Comparison of ENCODE assay signal across 19 cellular contexts in genomic region chr4:5120067-5120466, GRCh38.
DNase-seq lines count a peak whose midpoint lies in the region; ATAC-seq, FAIRE-seq and TF ChIP-seq lines count a peak whose summit lies in the region.
"Had no signal": no experiment of that assay in that cellular context is flagged by ENCODE, and none has a peak within 500 bp of the region (broad histone marks: within the 10 kb centered on the region; RNA-seq: fewer than 3 reads in every experiment).

No MANE protein-coding gene starts in this region.

- H2AK5ac ChIP-seq in neuronal stem cell (ENCODE audit: low read depth, low read length), result no peak overlapping the region

- intact Hi-C loops in HepG2 (cut with micrococcal nuclease; ENCODE audit: unreplicated experiment) (no loop called here), right lobe of liver (cut with DNase I) (no loop called here)

- no peak overlapping the region for H2BK5ac ChIP-seq in neuronal stem cell (ENCODE audit: low read length)

- no peak for TF ChIP-seq POLR2A in HepG2 (IDR thresholded peaks at IDR 0.05; ENCODE audit: insufficient read depth in 1 of 2, low read depth in 2 of 2, low read length in 2 of 2)
- no peak for TF ChIP-seq POLR2A in right lobe of liver (IDR thresholded peaks at IDR 0.05)

- H3K27me3 Mint-ChIP-seq in astrocyte (ENCODE audit: low read depth, unreplicated experiment), result peaks cover 6% of the 10 kb centered on the region
- H3K27me3 Mint-ChIP-seq: IgD-negative memory B cell had no signal

- no peak overlapping the region for H3K4me3 ChIP-seq in HepG2 (replicated peaks in 1 of 3; ENCODE audit: insufficient read depth in 1 of 3, low read depth in 2 of 3, low read length in 3 of 3)
- H3K4me3 ChIP-seq in right lobe of liver, result no peak overlapping the region
- H3K4me3 ChIP-seq in astrocyte (ENCODE audit: insufficient read depth, low read depth, low read length), result no peak overlapping the region
- no peak overlapping the region for H3K4me3 ChIP-seq in neuronal stem cell (ENCODE audit: low read length in 2 of 2)
- H3K4me3 ChIP-seq: BLaER1 treated with 17β-estradiol and CSF1 and Interleukin-3, amounts not matched to agents 10 nM and 100 nM; HAP-1 had no signal

- H4K20me1 ChIP-seq in HepG2 (ENCODE audit: insufficient read depth, low read length), result no peaks in the 10 kb centered on the region
- no peaks in the 10 kb centered on the region for H4K20me1 ChIP-seq in astrocyte (ENCODE audit: insufficient read depth, low read length)

- no peaks in the 10 kb centered on the region for H3K36me3 ChIP-seq in HepG2 (replicated peaks in 1 of 2; ENCODE audit: control insufficient read depth in 1 of 2, insufficient read depth in 2 of 2, low read length in 2 of 2)
- no peaks in the 10 kb centered on the region for H3K36me3 ChIP-seq in right lobe of liver
- H3K36me3 ChIP-seq in astrocyte (ENCODE audit: insufficient read depth, low read length), result no peaks in the 10 kb centered on the region
- no peaks in the 10 kb centered on the region for H3K36me3 ChIP-seq in neuronal stem cell (replicated peaks in 1 of 2; ENCODE audit: control insufficient read depth in 2 of 2, insufficient read depth in 2 of 2, low read length in 2 of 2)
- H3K36me3 ChIP-seq: BLaER1 treated with 17β-estradiol and CSF1 and Interleukin-3, amounts not matched to agents 10 nM and 100 nM; HAP-1 had no signal

- no TSS peak for BruUV-seq in HepG2 (replicated peaks; lab: Mats Ljungman, UMichigan)

- H3K27ac ChIP-seq in HepG2 (ENCODE audit: extremely low read length, insufficient read depth, low read length), result no peak overlapping the region
- no peak overlapping the region for H3K27ac ChIP-seq in right lobe of liver
- peak overlapping the region; percentile 13 for H3K27ac ChIP-seq in astrocyte (ENCODE audit: low read depth, low read length)
- H3K27ac ChIP-seq in neuronal stem cell (replicated peaks; ENCODE audit: low read length), result no peak overlapping the region
- H3K27ac ChIP-seq: BLaER1 treated with 17β-estradiol and CSF1 and Interleukin-3, amounts not matched to agents 10 nM and 100 nM; KMS-11 had no signal

- H4K91ac ChIP-seq in neuronal stem cell (ENCODE audit: low read depth, low read length, poor library complexity), result no peak overlapping the region

- H2BK12ac ChIP-seq in neuronal stem cell (ENCODE audit: low read length), result no peak overlapping the region

- no peak overlapping the region for H2AFZ ChIP-seq in HepG2 (ENCODE audit: low read length)
- H2AFZ ChIP-seq in astrocyte (ENCODE audit: low read depth, low read length), result no peak overlapping the region
- H2AFZ ChIP-seq in neuronal stem cell (ENCODE audit: low read length), result no peak overlapping the region

- no peaks in the 10 kb centered on the region for H3K36me3 Mint-ChIP-seq in astrocyte (ENCODE audit: low read depth, unreplicated experiment)
- H3K36me3 Mint-ChIP-seq: CD8-positive, alpha-beta memory T cell; IgD-negative memory B cell had no signal

- peaks cover 2% of the 10 kb centered on the region for H3K9me3 Mint-ChIP-seq in astrocyte (ENCODE audit: unreplicated experiment)

- H3K4me1 Mint-ChIP-seq in astrocyte (ENCODE audit: low read depth, unreplicated experiment), result peaks cover 19% of the 10 kb centered on the region
- H3K4me1 Mint-ChIP-seq: CD8-positive, alpha-beta memory T cell; IgD-negative memory B cell had no signal

- WGBS in HepG2 (ENCODE audit: low lambda C conversion rate), result 37% methylated on average over 10 of the region's 10 CpGs
- 66% methylated on average over 10 of the region's 10 CpGs for WGBS in right lobe of liver (ENCODE audit: insufficient coverage, low coverage, low lambda C conversion rate, missing lambda C conversion rate)
- no CpG with 5 or more reads among the region's 10 CpGs for WGBS in neuronal stem cell (ENCODE audit: extremely low coverage in 2 of 2, insufficient read length in 2 of 2, insufficient replicate concordance in 1 of 2), 2 donors

- no peak for ATAC-seq in HepG2
- ATAC-seq in right lobe of liver, result no peak
- ATAC-seq in HG02938 (IDR thresholded peaks at IDR 0.05; ENCODE audit: unreplicated experiment), result no peak
- no peak for ATAC-seq in GM21423 (IDR thresholded peaks at IDR 0.05; ENCODE audit: unreplicated experiment)

- no peak for TF ChIP-seq RAD21 in HepG2 (CRISPR knock-in tag; IDR thresholded peaks at IDR 0.05)

- DNase-seq in HepG2 (ENCODE audit: low spot score) (no peak), right lobe of liver (no peak), astrocyte (ENCODE audit: low read depth) (no peak), neuronal stem cell (ENCODE audit: low spot score) (no peak), DMS79 (lab: John Stamatoyannopoulos, UW) (no peak), KG1 (lab: John Stamatoyannopoulos, UW) (no peak)
- DNase-seq: 8988T; CD8-positive, alpha-beta memory T cell; COR-L47; DMS 273 treated with DMSO at 0.1 percent for 48 hours; DMS53 had no signal

- no peak overlapping the region for H2BK15ac ChIP-seq in neuronal stem cell (ENCODE audit: low read length)

- FAIRE-seq in HepG2 (lab: Jason Lieb, UNC) (no peak), astrocyte (lab: Jason Lieb, UNC) (no peak)
- FAIRE-seq: GM12891, GM19239 had no signal

- H3K79me1 ChIP-seq in neuronal stem cell (ENCODE audit: low read depth, low read length), result no peaks in the 10 kb centered on the region

- no peak overlapping the region for H3K27ac Mint-ChIP-seq in astrocyte (ENCODE audit: unreplicated experiment)
- H3K27ac Mint-ChIP-seq: CD8-positive, alpha-beta memory T cell; IgD-negative memory B cell had no signal

- no peak overlapping the region for H2BK120ac ChIP-seq in neuronal stem cell (ENCODE audit: low read depth, low read length)

- H3K4me3 Mint-ChIP-seq in astrocyte (ENCODE audit: unreplicated experiment), result no peak overlapping the region
- H3K4me3 Mint-ChIP-seq: CD8-positive, alpha-beta memory T cell; IgD-negative memory B cell had no signal

- POLR2A ChIA-PET in HepG2 (lab: Yijun Ruan, JAX), result no interaction called here

- TF ChIP-seq EP300 in HepG2 (IDR thresholded peaks at IDR 0.05; ENCODE audit: low read depth in 2 of 2, low read length in 2 of 2), result no peak
- no peak for TF ChIP-seq EP300 in HepG2 (CRISPR knock-in tag; IDR thresholded peaks at IDR 0.05; ENCODE audit: borderline replicate concordance)

- H3K18ac ChIP-seq in neuronal stem cell (ENCODE audit: low read length), result no peak overlapping the region

- no peak overlapping the region for H3K4ac ChIP-seq in neuronal stem cell (ENCODE audit: low read length)

- H3K4me1 ChIP-seq in HepG2 (ENCODE audit: insufficient read depth, low read length), result no peaks in the 10 kb centered on the region
- H3K4me1 ChIP-seq in right lobe of liver, result no peaks in the 10 kb centered on the region
- H3K4me1 ChIP-seq in astrocyte (ENCODE audit: insufficient read depth, low read length), result peaks cover 5% of the 10 kb centered on the region
- no peaks in the 10 kb centered on the region for H3K4me1 ChIP-seq in neuronal stem cell (ENCODE audit: control insufficient read depth in 2 of 2, insufficient read depth in 1 of 2, low read depth in 1 of 2, low read length in 2 of 2)
- H3K4me1 ChIP-seq: HAP-1 had no signal

- H3K27me3 ChIP-seq in HepG2 (ENCODE audit: control insufficient read depth in 1 of 2, insufficient read depth in 2 of 2, low read length in 2 of 2) (peaks cover 0 to 6% of the 10 kb centered on the region in 2 experiments; a peak in 3 of 5 replicates), right lobe of liver (no peaks in the 10 kb centered on the region), astrocyte (ENCODE audit: insufficient read depth, low read length) (no peaks in the 10 kb centered on the region), neuronal stem cell (ENCODE audit: control insufficient read depth in 3 of 3, insufficient read depth in 3 of 3, low read depth in 1 of 3, low read length in 3 of 3) (no peaks in the 10 kb centered on the region)
- H3K27me3 ChIP-seq: BLaER1 treated with 17β-estradiol and CSF1 and Interleukin-3, amounts not matched to agents 10 nM and 100 nM had no signal

- H3K23ac ChIP-seq in neuronal stem cell (ENCODE audit: low read depth, low read length, poor library complexity), result peak overlapping the region; percentile 68

- no peak overlapping the region for H3K14ac ChIP-seq in neuronal stem cell (ENCODE audit: low read length)

- TF ChIP-seq CTCF in HepG2 (CRISPR knock-in tag; IDR thresholded peaks at IDR 0.05) (no peak), right lobe of liver (IDR thresholded peaks at IDR 0.05) (no peak), astrocyte (IDR thresholded peaks at IDR 0.05; ENCODE audit: insufficient read depth, low read depth, low read length) (no peak)

- CTCF ChIA-PET in HepG2 (lab: Yijun Ruan, JAX; ENCODE audit: low intra/inter-chr PET ratio, low total read pairs), result no interaction called here

- no peak overlapping the region for H4K8ac ChIP-seq in neuronal stem cell (ENCODE audit: low read depth, low read length)

- H3K4me2 ChIP-seq in HepG2 (ENCODE audit: low read depth, low read length) (no peak overlapping the region), astrocyte (ENCODE audit: low read length) (no peak overlapping the region), neuronal stem cell (ENCODE audit: insufficient read depth, low read length, poor library complexity, severe bottlenecking) (no peak overlapping the region)
- H3K4me2 ChIP-seq: BLaER1 treated with 17β-estradiol and CSF1 and Interleukin-3, amounts not matched to agents 10 nM and 100 nM; KMS-11 had no signal

- H3K79me2 ChIP-seq in HepG2 (ENCODE audit: insufficient read depth, low read length) (no peaks in the 10 kb centered on the region), astrocyte (ENCODE audit: insufficient read depth, low read length) (no peaks in the 10 kb centered on the region)

- in situ Hi-C loops in HepG2 (cut with HindIII; ENCODE audit: extremely low pct_ligation_motif_present, low pct_unique_long_range_greater_than_20kb), result no loop called here

- H3K9me3 ChIP-seq in HepG2 (ENCODE audit: low read length), result no peaks in the 10 kb centered on the region
- no peaks in the 10 kb centered on the region for H3K9me3 ChIP-seq in right lobe of liver
- H3K9me3 ChIP-seq in astrocyte (ENCODE audit: insufficient read depth, low read depth, low read length), result no peaks in the 10 kb centered on the region
- peaks cover 0 to 3% of the 10 kb centered on the region in 2 donors for H3K9me3 ChIP-seq in neuronal stem cell (replicated peaks in 1 of 2; ENCODE audit: control insufficient read depth in 2 of 2, insufficient read depth in 1 of 2, low read depth in 1 of 2, low read length in 2 of 2)
- H3K9me3 ChIP-seq: HAP-1 had no signal

- H3K9ac ChIP-seq in HepG2 (ENCODE audit: insufficient read depth, low read depth, low read length) (no peak overlapping the region), astrocyte (ENCODE audit: low read length) (no peak overlapping the region), neuronal stem cell (ENCODE audit: low read depth, low read length, poor library complexity) (no peak overlapping the region)
- H3K9ac ChIP-seq: BLaER1 treated with 17β-estradiol and CSF1 and Interleukin-3, amounts not matched to agents 10 nM and 100 nM; KMS-11 had no signal

TF ChIP-seq in HepG2, 621 proteins besides CTCF, POLR2A, EP300 and RAD21 (continues in another document):
- TF ChIP-seq CREB1 (IDR thresholded peaks at IDR 0.05), result peak; percentile 40; the same call in 1 of the 2 replicates
- no peak for TF ChIP-seq CREB1 (CRISPR knock-in tag; IDR thresholded peaks at IDR 0.05)
- TF ChIP-seq SRY (CRISPR knock-in tag; IDR thresholded peaks at IDR 0.05), result no peak
